ENCODE assay signal across 13 cellular contexts in the genomic region with DNA sequence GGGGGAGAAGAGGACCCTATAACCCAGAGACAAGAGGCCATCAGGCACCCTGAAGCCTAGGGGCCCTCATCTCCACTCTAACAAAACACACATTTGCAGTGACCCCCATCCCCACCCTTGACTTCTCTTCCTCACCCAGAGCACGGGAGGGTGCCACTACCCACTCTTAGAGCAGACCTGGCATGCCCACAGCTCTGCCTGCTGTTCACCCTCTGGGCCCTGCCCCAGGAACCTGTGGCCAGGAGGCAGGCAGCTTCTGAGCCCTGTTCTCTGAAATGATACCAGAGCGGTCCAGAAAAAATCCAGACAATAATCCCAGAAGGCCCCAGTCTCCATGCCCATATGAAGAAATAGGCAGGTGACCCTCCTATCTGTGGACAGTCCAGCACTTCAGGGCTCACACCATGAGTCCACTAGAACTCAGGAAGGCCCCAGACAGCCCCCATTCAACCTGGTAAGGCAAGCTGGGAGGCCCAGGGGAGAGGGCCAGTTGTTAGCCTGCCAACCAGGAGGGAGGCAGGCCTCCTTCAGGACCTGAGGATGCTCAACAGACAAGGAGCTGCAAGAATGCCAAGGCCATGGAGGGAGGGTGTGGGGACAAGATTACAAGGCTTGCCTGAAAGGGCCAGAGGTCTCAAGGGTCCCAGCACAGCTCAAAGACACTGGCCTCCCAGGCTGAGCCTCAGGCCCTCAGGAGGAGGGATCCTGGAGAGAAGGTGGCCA.
DNase-seq lines count a peak whose midpoint lies in the region; ATAC-seq, FAIRE-seq and TF ChIP-seq lines count a peak whose summit lies in the region.
"Had no signal": no experiment of that assay in that cellular context is flagged by ENCODE, and none has a peak within 500 bp of the region (broad histone marks: within the 10 kb centered on the region; RNA-seq: fewer than 3 reads in every experiment).

No MANE protein-coding gene starts in this region.

- peak overlapping the region; percentile 17 to 49 for H3K9ac ChIP-seq in kidney (ENCODE audit: low read length in 2 of 2)
- H3K9ac ChIP-seq: KMS-11 had no signal

- FAIRE-seq in kidney (lab: Jason Lieb, UNC) = no peak

- H3K27me3 ChIP-seq in psoas muscle (ENCODE audit: insufficient read depth in 3 of 3, low read length in 2 of 3) = no peaks in the 10 kb centered on the region
- no peaks in the 10 kb centered on the region for H3K27me3 ChIP-seq in vagina
- no peaks in the 10 kb centered on the region for H3K27me3 ChIP-seq in PC-9 (ENCODE audit: insufficient read depth, low read depth)
- H3K27me3 ChIP-seq: SJSA1 had no signal

- TF ChIP-seq POLR2A in vagina (IDR thresholded peaks at IDR 0.05) = no peak

- peak; percentile 9 for DNase-seq in Right ventricle myocardium inferior (ENCODE audit: missing footprints)
- no peak for DNase-seq in cardiac septum (ENCODE audit: low spot score)
- no peak for DNase-seq in kidney
- DNase-seq in psoas muscle = peak; percentile 8 to 11
- no peak for DNase-seq in vagina (ENCODE audit: extremely low spot score in 2 of 2)
- no peak for DNase-seq in NCI-H774 (lab: John Stamatoyannopoulos, UW)
- DNase-seq in PC-9 = no peak
- DNase-seq: activated CD8-positive, alpha-beta memory T cell treated with anti-CD3 and anti-CD28 coated beads, Interleukin-2, amount 10 ng/mL, durations not matched to agents 7 days and 5 days; DMS 273 treated with DMSO at 0.1 percent for 48 hours; foreskin keratinocyte had no signal

- no peaks in the 10 kb centered on the region for H4K20me1 ChIP-seq in PC-9 (ENCODE audit: insufficient read depth)

- POLR2A ChIA-PET in PC-9 (lab: Charles Lee; ENCODE audit: unreplicated experiment) = no interaction called here

- H3K4me1 ChIP-seq in kidney (ENCODE audit: control insufficient read depth in 1 of 2, insufficient read depth in 1 of 2, low read depth in 1 of 2, low read length in 2 of 2) (peaks cover 88 to 91% of the 10 kb centered on the region in 2 donors), psoas muscle (peaks cover 81% of the 10 kb centered on the region), vagina (peaks cover 97% of the 10 kb centered on the region), PC-9 (replicated peaks; ENCODE audit: insufficient read depth) (no peaks in the 10 kb centered on the region)
- H3K4me1 ChIP-seq: foreskin keratinocyte had no signal

- no peaks in the 10 kb centered on the region for H3F3A ChIP-seq in PC-9 (ENCODE audit: insufficient read depth, low read depth)

- no peak overlapping the region for H2AFZ ChIP-seq in PC-9

- H3K4me3 ChIP-seq in kidney (ENCODE audit: low read length in 2 of 2) = no peak overlapping the region
- no peak overlapping the region for H3K4me3 ChIP-seq in psoas muscle
- H3K4me3 ChIP-seq in vagina = peak overlapping the region in 1 of 2 donors; percentile 12
- H3K4me3 ChIP-seq in PC-9 = no peak overlapping the region
- H3K4me3 ChIP-seq: SJSA1 had no signal

- no peaks in the 10 kb centered on the region for H3K79me2 ChIP-seq in PC-9 (ENCODE audit: low read depth)

- H3K9me3 ChIP-seq in kidney (ENCODE audit: control insufficient read depth in 1 of 2, low read length in 2 of 2) = no peaks in the 10 kb centered on the region
- no peaks in the 10 kb centered on the region for H3K9me3 ChIP-seq in psoas muscle
- no peaks in the 10 kb centered on the region for H3K9me3 ChIP-seq in vagina
- no peaks in the 10 kb centered on the region for H3K9me3 ChIP-seq in PC-9 (ENCODE audit: insufficient read depth, low read depth)
- H3K9me3 ChIP-seq: SJSA1 had no signal

- H3K36me3 ChIP-seq in kidney (ENCODE audit: control insufficient read depth in 1 of 2, insufficient read depth in 2 of 2, low read length in 2 of 2) (peaks cover 4 to 38% of the 10 kb centered on the region in 2 donors), psoas muscle (ENCODE audit: insufficient read depth in 1 of 2, low read depth in 1 of 2) (no peaks in the 10 kb centered on the region), vagina (no peaks in the 10 kb centered on the region), PC-9 (ENCODE audit: low read depth) (no peaks in the 10 kb centered on the region)
- H3K36me3 ChIP-seq: SJSA1 had no signal

- CTCF ChIA-PET in PC-9 (lab: Charles Lee) = no interaction called here

- TF ChIP-seq CTCF in kidney (IDR thresholded peaks at IDR 0.05; ENCODE audit: borderline replicate concordance, extremely low read depth, insufficient read depth) (no peak), psoas muscle (IDR thresholded peaks at IDR 0.05) (no peak), vagina (IDR thresholded peaks at IDR 0.05) (no peak), PC-9 (conservative IDR thresholded peaks at IDR 0.05) (no peak)

- intact Hi-C loops in Right ventricle myocardium inferior (cut with DNase I) (no loop called here), cardiac septum (cut with DNase I) (no loop called here), kidney (cut with DNase I) (no loop called here), psoas muscle (cut with DNase I) (no loop called here), vagina (cut with DNase I) (no loop called here), PC-9 (cut with micrococcal nuclease; ENCODE audit: unreplicated experiment) (no loop called here)

- H3K4me2 ChIP-seq in PC-9 = no peak overlapping the region
- H3K4me2 ChIP-seq: KMS-11 had no signal

- 49 to 63% (median 58%) methylated on average over 2 of the region's 2 CpGs for WGBS in psoas muscle, 3 donors

- no peaks in the 10 kb centered on the region for H3K9me2 ChIP-seq in PC-9 (ENCODE audit: insufficient read depth)

- H3K27ac ChIP-seq in kidney (ENCODE audit: low read depth in 2 of 2, low read length in 2 of 2) (peak overlapping the region; percentile 91 to 94), psoas muscle (peak overlapping the region; percentile 87), vagina (peak overlapping the region; percentile 87), PC-9 (no peak overlapping the region)
- H3K27ac ChIP-seq: foreskin keratinocyte, KMS-11, SJSA1 had no signal

- ATAC-seq in Right ventricle myocardium inferior (no peak), psoas muscle (no peak), GM18511 (IDR thresholded peaks at IDR 0.05; ENCODE audit: unreplicated experiment) (no peak)
- ATAC-seq: activated CD8-positive, alpha-beta memory T cell treated with anti-CD3 and anti-CD28 coated beads, Interleukin-2, amount 10 ng/mL, durations not matched to agents 7 days and 5 days had no signal

- BruUV-seq in PC-9 (replicated peaks; lab: Mats Ljungman, UMichigan) = no TSS peak

Comparison
In these comparisons a context has a peak if more than half of its experiments do, and no peak if none do; other contexts are left out.
1. DNase-seq: peak in Right ventricle myocardium inferior (single experiment) and psoas muscle (2 of 2); none in cardiac septum (single experiment), kidney (single experiment), vagina (0 of 2), NCI-H774 (single experiment) and PC-9 (0 of 2).